8 cellular contexts compared by ENCODE assay signal in the genomic region with DNA sequence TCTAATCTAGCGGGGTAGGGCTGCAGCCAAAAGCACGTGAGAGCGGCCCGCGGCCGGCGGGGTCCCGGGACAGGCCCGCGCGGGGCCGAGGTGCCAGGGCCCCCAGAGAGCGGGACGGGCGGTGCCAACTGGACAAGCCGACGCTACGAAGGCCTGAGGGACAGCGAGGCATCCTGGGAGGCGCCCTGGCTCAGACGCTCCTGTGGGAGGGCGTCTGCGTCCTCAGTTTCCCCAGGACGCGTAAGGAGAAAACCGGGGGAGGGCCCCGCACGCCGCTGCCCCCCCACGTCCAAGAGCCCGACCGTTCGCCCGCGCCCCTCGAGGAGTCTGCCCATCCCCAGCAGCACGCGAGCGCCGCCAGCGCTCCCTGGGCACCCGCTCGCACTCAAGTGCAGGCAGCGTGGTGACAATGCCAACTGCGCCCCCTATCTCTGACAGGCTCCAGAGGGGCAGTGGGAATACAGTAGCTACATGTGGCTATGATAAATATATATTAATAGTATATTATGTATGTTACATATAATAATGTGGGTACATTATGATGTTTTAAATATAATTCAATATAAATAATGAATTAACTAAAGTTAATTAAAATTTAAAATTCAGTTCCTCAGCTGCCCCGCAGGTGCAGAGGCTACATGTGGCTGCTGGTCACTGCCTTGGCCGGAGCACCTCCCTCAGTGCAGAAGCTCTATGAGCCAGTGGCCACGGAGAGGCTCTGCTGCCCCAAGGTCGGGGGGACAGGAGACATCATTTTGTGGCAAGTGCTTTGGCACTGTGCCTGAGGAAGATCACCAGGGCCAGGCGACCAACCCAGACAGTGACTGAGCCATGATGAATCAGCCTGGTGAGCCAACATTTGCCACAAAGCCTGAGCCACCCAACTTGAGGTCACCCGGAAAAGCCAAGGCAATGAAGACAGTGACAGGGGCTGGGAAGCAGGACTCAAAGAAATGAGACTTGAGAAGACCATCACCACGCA. TPM values are rescaled to one million over a fixed set of nuclear protein-coding genes. Genes with fewer than 3 reads are reported as not detected.
DNase-seq lines count a peak whose midpoint lies in the region; ATAC-seq, FAIRE-seq and TF ChIP-seq lines count a peak whose summit lies in the region.

No MANE protein-coding gene starts in this region.

- in situ Hi-C loops in HepG2 (cut with HindIII; ENCODE audit: extremely low pct_ligation_motif_present, low pct_unique_long_range_greater_than_20kb) = no loop called here

- no peak overlapping the region for H3K27ac Mint-ChIP-seq in stimulated activated effector memory CD8-positive, alpha-beta T cell treated with anti-CD3 and anti-CD28 coated beads, Interleukin-12 subunit alpha, Interleukin-12 subunit beta, amount 100 ng/mL, for 72 hours

- CTCF ChIA-PET in HepG2 (lab: Yijun Ruan, JAX; ENCODE audit: low intra/inter-chr PET ratio, low total read pairs) = no interaction called here

- H3K27me3 ChIP-seq in SJCRH30 (no peaks in the 10 kb centered on the region), colonic mucosa (no peaks in the 10 kb centered on the region), HepG2 (ENCODE audit: control insufficient read depth in 1 of 2, insufficient read depth in 2 of 2, low read length in 2 of 2) (no peaks in the 10 kb centered on the region)

- no peaks in the 10 kb centered on the region for H3K4me1 ChIP-seq in SJCRH30
- peaks cover 6% of the 10 kb centered on the region for H3K4me1 ChIP-seq in colonic mucosa
- H3K4me1 ChIP-seq in HepG2 (ENCODE audit: insufficient read depth, low read length) = peaks cover 8% of the 10 kb centered on the region

- BruUV-seq in HepG2 (replicated peaks; lab: Mats Ljungman, UMichigan) = no TSS peak

- intact Hi-C loops in colonic mucosa (cut with DNase I) (no loop called here), HepG2 (cut with micrococcal nuclease; ENCODE audit: unreplicated experiment) (no loop called here)

- no peak overlapping the region for H3K4me3 Mint-ChIP-seq in stimulated activated effector memory CD8-positive, alpha-beta T cell treated with anti-CD3 and anti-CD28 coated beads, Interleukin-12 subunit alpha, Interleukin-12 subunit beta, amount 100 ng/mL, for 72 hours

- POLR2A ChIA-PET in HepG2 (lab: Yijun Ruan, JAX) = no interaction called here

- WGBS in HepG2 (ENCODE audit: low lambda C conversion rate) = 89% methylated on average over 52 of the region's 52 CpGs

- no peak overlapping the region for H2AFZ ChIP-seq in HepG2 (ENCODE audit: low read length)

- no peak for TF ChIP-seq POLR2A in HepG2 (IDR thresholded peaks at IDR 0.05; ENCODE audit: insufficient read depth in 1 of 2, low read depth in 2 of 2, low read length in 2 of 2)

- H3K4me2 ChIP-seq in HepG2 (ENCODE audit: low read depth, low read length) = no peak overlapping the region

- no peak overlapping the region for H3K27ac ChIP-seq in SJCRH30
- H3K27ac ChIP-seq in colonic mucosa = no peak overlapping the region
- no peak overlapping the region for H3K27ac ChIP-seq in HepG2 (ENCODE audit: extremely low read length, insufficient read depth, low read length)

- H3K79me2 ChIP-seq in HepG2 (ENCODE audit: insufficient read depth, low read length) = no peaks in the 10 kb centered on the region

- H3K9ac ChIP-seq in colonic mucosa (ENCODE audit: low read depth in 2 of 2, low read length in 2 of 2) = no peak overlapping the region
- H3K9ac ChIP-seq in HepG2 (ENCODE audit: insufficient read depth, low read depth, low read length) = no peak overlapping the region

- H4K20me1 ChIP-seq in HepG2 (ENCODE audit: insufficient read depth, low read length) = no peaks in the 10 kb centered on the region

- TF ChIP-seq CTCF in GM10266 (IDR thresholded peaks at IDR 0.05; ENCODE audit: control insufficient read depth, insufficient read depth, low read depth, missing control alignments) = peak; percentile 38
- TF ChIP-seq CTCF in colonic mucosa (IDR thresholded peaks at IDR 0.05) = peak; percentile 48
- no peak for TF ChIP-seq CTCF in HepG2 (CRISPR knock-in tag; IDR thresholded peaks at IDR 0.05)

- peaks cover 6% of the 10 kb centered on the region; the same call in 1 of the 2 replicates for H3K9me3 ChIP-seq in SJCRH30 (replicated peaks)
- H3K9me3 ChIP-seq in colonic mucosa = no peaks in the 10 kb centered on the region
- H3K9me3 ChIP-seq in HepG2 (ENCODE audit: low read length) = peaks cover 12% of the 10 kb centered on the region

- peaks cover 8% of the 10 kb centered on the region for H3K36me3 Mint-ChIP-seq in stimulated activated effector memory CD8-positive, alpha-beta T cell treated with anti-CD3 and anti-CD28 coated beads, Interleukin-12 subunit alpha, Interleukin-12 subunit beta, amount 100 ng/mL, for 72 hours

- H3K36me3 ChIP-seq in SJCRH30 (no peaks in the 10 kb centered on the region), colonic mucosa (no peaks in the 10 kb centered on the region), HepG2 (replicated peaks in 1 of 2; ENCODE audit: control insufficient read depth in 1 of 2, insufficient read depth in 2 of 2, low read length in 2 of 2) (no peaks in the 10 kb centered on the region)

- peaks cover 12% of the 10 kb centered on the region for H3K9me3 Mint-ChIP-seq in stimulated activated effector memory CD8-positive, alpha-beta T cell treated with anti-CD3 and anti-CD28 coated beads, Interleukin-12 subunit alpha, Interleukin-12 subunit beta, amount 100 ng/mL, for 72 hours

- TF ChIP-seq EP300 in HepG2 (IDR thresholded peaks at IDR 0.05; ENCODE audit: low read depth in 2 of 2, low read length in 2 of 2) (no peak), HepG2 (CRISPR knock-in tag; IDR thresholded peaks at IDR 0.05; ENCODE audit: borderline replicate concordance) (no peak)

- DNase-seq in GM10266 (ENCODE audit: extremely low spot score) (peak; percentile 50), SJCRH30 (peak in 1 of 2 experiments; percentile 56), colonic mucosa (peak; percentile 75), HepG2 (ENCODE audit: low spot score) (no peak), SW 1271 (lab: John Stamatoyannopoulos, UW) (no peak)
- DNase-seq in stimulated activated effector memory CD8-positive, alpha-beta T cell treated with anti-CD3 and anti-CD28 coated beads, Interleukin-12 subunit alpha, Interleukin-12 subunit beta, amount 100 ng/mL, for 72 hours (ENCODE audit: low spot score in 2 of 2) = no peak

- ATAC-seq in HepG2 (no peak), HG03442 (IDR thresholded peaks at IDR 0.05; ENCODE audit: unreplicated experiment) (no peak), GM18870 (IDR thresholded peaks at IDR 0.05; ENCODE audit: unreplicated experiment) (no peak)
- peak; percentile 79 for ATAC-seq in stimulated activated effector memory CD8-positive, alpha-beta T cell treated with anti-CD3 and anti-CD28 coated beads, Interleukin-12 subunit alpha, Interleukin-12 subunit beta, amount 100 ng/mL, for 72 hours

- no peak for TF ChIP-seq RAD21 in HepG2 (CRISPR knock-in tag; IDR thresholded peaks at IDR 0.05)

- FAIRE-seq in HepG2 (lab: Jason Lieb, UNC) = no peak

- H3K4me1 Mint-ChIP-seq in stimulated activated effector memory CD8-positive, alpha-beta T cell treated with anti-CD3 and anti-CD28 coated beads, Interleukin-12 subunit alpha, Interleukin-12 subunit beta, amount 100 ng/mL, for 72 hours = peaks cover 8% of the 10 kb centered on the region

- H3K4me3 ChIP-seq in SJCRH30 = peak overlapping the region; percentile 34
- no peak overlapping the region for H3K4me3 ChIP-seq in colonic mucosa
- no peak overlapping the region for H3K4me3 ChIP-seq in HepG2 (replicated peaks in 1 of 3; ENCODE audit: insufficient read depth in 1 of 3, low read depth in 2 of 3, low read length in 3 of 3)

RNA-seq across cellular contexts. Expression of a gene that starts 5.5 kb away (rescaled TPM):
- 10.0 and 12.7 TPM in 2 replicates for total RNA-seq in SJCRH30 (2014; rRNA removed; shearing (Covaris generic))
- total RNA-seq in colonic mucosa (1 to 10 TPM; 6.0 to 7.5 TPM), HepG2 (2016; rRNA removed; fragmentation: Illumina TruSeq; extraction: Trizol) (4.6 and 9.4 TPM in 2 replicates)
- total RNA-seq in HepG2 (2016; cell fraction: cytosol; rRNA removed; fragmentation: Illumina TruSeq; extraction: Trizol; ENCODE audit: low read depth) = 1.4 and 1.5 TPM in 2 replicates
- total RNA-seq in HepG2 (2016; cell fraction: insoluble cytoplasmic fraction; rRNA removed; fragmentation: Illumina TruSeq; extraction: Trizol) = 5.2 and 9.2 TPM in 2 replicates
- 4.6 and 5.1 TPM in 2 replicates for total RNA-seq in HepG2 (2016; cell fraction: membrane; rRNA removed; fragmentation: Illumina TruSeq; extraction: Trizol)
- total RNA-seq in HepG2 (2016; cell fraction: nucleus; rRNA removed; fragmentation: Illumina TruSeq; extraction: Trizol) = 10.3 and 11.4 TPM in 2 replicates
- polyA plus RNA-seq in HepG2 (2011; rRNA removed) = 8.3 and 8.7 TPM in 2 replicates
- 6.8 and 9.4 TPM in 2 replicates for polyA plus RNA-seq in HepG2 (2011; cell fraction: cytosol; rRNA removed)
- polyA plus RNA-seq in HepG2 (2011; cell fraction: nucleus; rRNA removed) = 3.7 and 4.4 TPM in 2 replicates
- not detected in 2 replicates for polyA plus RNA-seq in HepG2 (2012)
- polyA plus RNA-seq in HepG2 (2016; cell fraction: cytosol; fragmentation: Illumina TruSeq; extraction: Trizol; ENCODE audit: low read depth) = 1.3 and 1.4 TPM in 2 replicates
- polyA plus RNA-seq in HepG2 (2016; cell fraction: insoluble cytoplasmic fraction; fragmentation: Illumina TruSeq; extraction: Trizol; ENCODE audit: low read depth) = 5.4 and 7.0 TPM in 2 replicates
- 3.0 and 4.0 TPM in 2 replicates for polyA plus RNA-seq in HepG2 (2016; cell fraction: membrane; fragmentation: Illumina TruSeq; extraction: Trizol; ENCODE audit: low read depth)
- 13.6 and 14.0 TPM in 2 replicates for polyA plus RNA-seq in HepG2 (2016; cell fraction: nucleus; fragmentation: Illumina TruSeq; extraction: Trizol; ENCODE audit: insufficient read depth, low read depth)
- 2.4 and 7.5 TPM in 2 replicates for polyA minus RNA-seq in HepG2 (2011; rRNA and poly(A)+ RNA removed; ENCODE audit: low replicate concordance)
- 6.5 and 7.2 TPM in 2 replicates for polyA minus RNA-seq in HepG2 (2011; cell fraction: cytosol; rRNA and poly(A)+ RNA removed)
- 16.4 and 17.5 TPM in 2 replicates for polyA minus RNA-seq in HepG2 (2011; cell fraction: nucleus; rRNA and poly(A)+ RNA removed)

RNA-seq across cellular contexts. Expression of a gene that starts 20.5 kb away (rescaled TPM):
- 4.0 and 5.5 TPM in 2 replicates for total RNA-seq in SJCRH30 (2014; rRNA removed; shearing (Covaris generic))
- 10 to 100 TPM in 1 of 2 donors, 1 to 10 TPM in 1; 6.6 to 37.2 TPM for total RNA-seq in colonic mucosa
- total RNA-seq in HepG2 (2016; rRNA removed; fragmentation: Illumina TruSeq; extraction: Trizol) = 0.90 and 1.0 TPM in 2 replicates
- 1.9 and 3.6 TPM in 2 replicates for total RNA-seq in HepG2 (2016; cell fraction: cytosol; rRNA removed; fragmentation: Illumina TruSeq; extraction: Trizol; ENCODE audit: low read depth)
- 0.85 and 1.2 TPM in 2 replicates for total RNA-seq in HepG2 (2016; cell fraction: insoluble cytoplasmic fraction; rRNA removed; fragmentation: Illumina TruSeq; extraction: Trizol)
- total RNA-seq in HepG2 (2016; cell fraction: membrane; rRNA removed; fragmentation: Illumina TruSeq; extraction: Trizol) = 2.6 and 3.9 TPM in 2 replicates
- total RNA-seq in HepG2 (2016; cell fraction: nucleus; rRNA removed; fragmentation: Illumina TruSeq; extraction: Trizol) = 0.56 and 0.81 TPM in 2 replicates
- 1.9 and 2.0 TPM in 2 replicates for polyA plus RNA-seq in HepG2 (2011; rRNA removed)
- polyA plus RNA-seq in HepG2 (2011; cell fraction: cytosol; rRNA removed) = 2.1 and 3.1 TPM in 2 replicates
- polyA plus RNA-seq in HepG2 (2011; cell fraction: nucleus; rRNA removed) = 2.0 and 2.2 TPM in 2 replicates
- 2.1 and 3.9 TPM in 2 replicates for polyA plus RNA-seq in HepG2 (2012)
- 8.9 and 10.7 TPM in 2 replicates for polyA plus RNA-seq in HepG2 (2016; cell fraction: cytosol; fragmentation: Illumina TruSeq; extraction: Trizol; ENCODE audit: low read depth)
- polyA plus RNA-seq in HepG2 (2016; cell fraction: insoluble cytoplasmic fraction; fragmentation: Illumina TruSeq; extraction: Trizol; ENCODE audit: low read depth) = 2.4 and 3.4 TPM in 2 replicates
- polyA plus RNA-seq in HepG2 (2016; cell fraction: membrane; fragmentation: Illumina TruSeq; extraction: Trizol; ENCODE audit: low read depth) = 8.6 and 9.2 TPM in 2 replicates
- 1.5 TPM in 2 replicates for polyA plus RNA-seq in HepG2 (2016; cell fraction: nucleus; fragmentation: Illumina TruSeq; extraction: Trizol; ENCODE audit: insufficient read depth, low read depth)
- 0.07 and 4.5 TPM in 2 replicates for polyA minus RNA-seq in HepG2 (2011; rRNA and poly(A)+ RNA removed; ENCODE audit: low replicate concordance)
- 1.2 and 1.9 TPM in 2 replicates for polyA minus RNA-seq in HepG2 (2011; cell fraction: cytosol; rRNA and poly(A)+ RNA removed)
- 1.2 and 1.6 TPM in 2 replicates for polyA minus RNA-seq in HepG2 (2011; cell fraction: nucleus; rRNA and poly(A)+ RNA removed)

RNA-seq across cellular contexts. Expression of a gene that starts 49.8 kb away (rescaled TPM):
- 0.18 TPM in 1 of 2 replicates, not detected in the other for total RNA-seq in SJCRH30 (2014; rRNA removed; shearing (Covaris generic))
- total RNA-seq in colonic mucosa = under 1 TPM; 0.16 to 0.20 TPM
- total RNA-seq in HepG2 (2016; rRNA removed; fragmentation: Illumina TruSeq; extraction: Trizol) = not detected in 2 replicates
- total RNA-seq in HepG2 (2016; cell fraction: cytosol; rRNA removed; fragmentation: Illumina TruSeq; extraction: Trizol; ENCODE audit: low read depth) = not detected in 2 replicates
- not detected in 2 replicates for total RNA-seq in HepG2 (2016; cell fraction: insoluble cytoplasmic fraction; rRNA removed; fragmentation: Illumina TruSeq; extraction: Trizol)
- total RNA-seq in HepG2 (2016; cell fraction: membrane; rRNA removed; fragmentation: Illumina TruSeq; extraction: Trizol) = not detected in 2 replicates
- total RNA-seq in HepG2 (2016; cell fraction: nucleus; rRNA removed; fragmentation: Illumina TruSeq; extraction: Trizol) = not detected in 2 replicates
- polyA plus RNA-seq in HepG2 (2011; rRNA removed) = not detected in 2 replicates
- polyA plus RNA-seq in HepG2 (2011; cell fraction: cytosol; rRNA removed) = not detected in 2 replicates
- polyA plus RNA-seq in HepG2 (2011; cell fraction: nucleus; rRNA removed) = not detected in 2 replicates
- not detected in 2 replicates for polyA plus RNA-seq in HepG2 (2012)
- polyA plus RNA-seq in HepG2 (2016; cell fraction: cytosol; fragmentation: Illumina TruSeq; extraction: Trizol; ENCODE audit: low read depth) = not detected in 2 replicates
- not detected in 2 replicates for polyA plus RNA-seq in HepG2 (2016; cell fraction: insoluble cytoplasmic fraction; fragmentation: Illumina TruSeq; extraction: Trizol; ENCODE audit: low read depth)
- not detected in 2 replicates for polyA plus RNA-seq in HepG2 (2016; cell fraction: membrane; fragmentation: Illumina TruSeq; extraction: Trizol; ENCODE audit: low read depth)
- not detected in 2 replicates for polyA plus RNA-seq in HepG2 (2016; cell fraction: nucleus; fragmentation: Illumina TruSeq; extraction: Trizol; ENCODE audit: insufficient read depth, low read depth)
- 0.08 TPM in 1 of 2 replicates, not detected in the other for polyA minus RNA-seq in HepG2 (2011; rRNA and poly(A)+ RNA removed; ENCODE audit: low replicate concordance)
- polyA minus RNA-seq in HepG2 (2011; cell fraction: cytosol; rRNA and poly(A)+ RNA removed) = not detected in 2 replicates
- polyA minus RNA-seq in HepG2 (2011; cell fraction: nucleus; rRNA and poly(A)+ RNA removed) = not detected in 2 replicates

Comparison
In these comparisons a context has a peak if more than half of its experiments do, and no peak if none do; other contexts are left out.
1. DNase-seq: peak in GM10266 (single experiment) and colonic mucosa (single experiment); none in HepG2 (single experiment), stimulated activated effector memory CD8-positive, alpha-beta T cell treated with anti-CD3 and anti-CD28 coated beads, Interleukin-12 subunit alpha, Interleukin-12 subunit beta, amount 100 ng/mL, for 72 hours (0 of 2) and SW 1271 (0 of 2).